In the genomic region with DNA sequence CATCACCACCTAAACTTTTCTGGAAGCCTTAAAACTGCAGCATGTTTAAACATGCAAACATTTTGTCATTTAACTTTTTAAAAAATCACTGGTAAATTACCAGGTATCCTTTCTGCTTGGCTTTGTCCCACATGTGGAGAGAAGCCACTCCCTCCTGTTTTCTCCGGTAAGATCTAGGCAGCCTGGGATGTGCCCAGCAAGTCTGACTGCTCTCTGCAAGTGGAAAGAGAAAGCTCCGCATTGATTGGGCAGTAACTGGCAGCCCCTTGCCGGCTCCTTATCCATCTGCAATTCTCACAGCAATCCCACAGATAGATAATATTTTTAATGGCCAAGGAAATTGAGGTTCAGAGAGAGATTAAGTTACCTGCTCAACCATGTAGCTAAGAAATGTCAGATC, we compare ENCODE assay signal across 26 cellular contexts.
A peak's percentile ranks its signal among the peaks of the same experiment; 100 is the strongest.
DNase-seq lines count a peak whose midpoint lies in the region; ATAC-seq and TF ChIP-seq lines count a peak whose summit lies in the region.
"Had no signal": no experiment of that assay in that cellular context is flagged by ENCODE, and none has a peak within 500 bp of the region (broad histone marks: within the 10 kb centered on the region; RNA-seq: fewer than 3 reads in every experiment).

No MANE protein-coding gene starts in this region.

- peaks cover 43% of the 10 kb centered on the region for H3K27me3 Mint-ChIP-seq in MCF 10A (ENCODE audit: insufficient read depth, unreplicated experiment)
- H3K27me3 Mint-ChIP-seq: activated naive CD4-positive, alpha-beta T cell treated with anti-CD3 and anti-CD28 coated beads, Interleukin-2, amount 10 ng/mL, durations not matched to agents 7 days and 5 days; memory B cell had no signal

- H3K4me1 ChIP-seq in breast epithelium (no peaks in the 10 kb centered on the region), upper lobe of right lung (no peaks in the 10 kb centered on the region), psoas muscle (no peaks in the 10 kb centered on the region)
- H3K4me1 ChIP-seq: BE2C, Peyer's patch had no signal

- CTCF ChIA-PET in MCF 10A (lab: Yijun Ruan, JAX), result no interaction called here

- no peaks in the 10 kb centered on the region for H3K36me3 Mint-ChIP-seq in MCF 10A (ENCODE audit: insufficient read depth, unreplicated experiment)
- H3K36me3 Mint-ChIP-seq: activated CD4-positive, alpha-beta memory T cell treated with anti-CD3 and anti-CD28 coated beads for 36 hours; activated naive CD4-positive, alpha-beta T cell treated with anti-CD3 and anti-CD28 coated beads, Interleukin-2, amount 10 ng/mL, durations not matched to agents 7 days and 5 days; memory B cell; stimulated activated effector memory CD8-positive, alpha-beta T cell treated with anti-CD3 and anti-CD28 coated beads, Interleukin-12 subunit alpha, Interleukin-12 subunit beta, amount 100 ng/mL, for 72 hours had no signal

- H3K9me3 ChIP-seq in breast epithelium (no peaks in the 10 kb centered on the region), upper lobe of right lung (no peaks in the 10 kb centered on the region), psoas muscle (no peaks in the 10 kb centered on the region)
- H3K9me3 ChIP-seq: BE2C, Peyer's patch had no signal

- intact Hi-C loops in breast epithelium (cut with DNase I; ENCODE audit: low total_unique reads) (loop anchor here (10.0 kb wide), 1 partner anchor 374 kb away; no protein-coding TSS in a partner anchor), MCF 10A (cut with micrococcal nuclease) (no loop called here), upper lobe of right lung (cut with DNase I) (no loop called here), psoas muscle (cut with DNase I) (no loop called here)

- POLR2A ChIA-PET in MCF 10A (lab: Yijun Ruan, JAX), result no interaction called here

- 4 to 8% (median 5%) methylated on average over 3 of the region's 3 CpGs for WGBS in psoas muscle, 3 donors

- no peak overlapping the region for H3K27ac ChIP-seq in breast epithelium
- H3K27ac ChIP-seq in upper lobe of right lung, result no peak overlapping the region
- no peak overlapping the region for H3K27ac ChIP-seq in psoas muscle
- H3K27ac ChIP-seq: epithelial cell of prostate, Peyer's patch had no signal

- peak overlapping the region in 2 of 3 donors; percentile 24 to 48 for H3K4me3 ChIP-seq in breast epithelium
- H3K4me3 ChIP-seq in upper lobe of right lung, result no peak overlapping the region
- no peak overlapping the region for H3K4me3 ChIP-seq in psoas muscle
- H3K4me3 ChIP-seq: Peyer's patch had no signal

- H3K4me1 Mint-ChIP-seq in MCF 10A (ENCODE audit: insufficient read depth, unreplicated experiment), result no peaks in the 10 kb centered on the region
- H3K4me1 Mint-ChIP-seq: activated naive CD4-positive, alpha-beta T cell treated with anti-CD3 and anti-CD28 coated beads, Interleukin-2, amount 10 ng/mL, durations not matched to agents 7 days and 5 days; memory B cell; stimulated activated effector memory CD8-positive, alpha-beta T cell treated with anti-CD3 and anti-CD28 coated beads, Interleukin-12 subunit alpha, Interleukin-12 subunit beta, amount 100 ng/mL, for 72 hours had no signal

- H3K9me3 Mint-ChIP-seq in MCF 10A (ENCODE audit: unreplicated experiment), result peaks cover 17% of the 10 kb centered on the region
- H3K9me3 Mint-ChIP-seq: activated CD4-positive, alpha-beta memory T cell treated with anti-CD3 and anti-CD28 coated beads for 36 hours; activated naive CD4-positive, alpha-beta T cell treated with anti-CD3 and anti-CD28 coated beads, Interleukin-2, amount 10 ng/mL, durations not matched to agents 7 days and 5 days had no signal

- peaks cover 0 to 10% of the 10 kb centered on the region in 2 donors for H3K27me3 ChIP-seq in breast epithelium
- no peaks in the 10 kb centered on the region for H3K27me3 ChIP-seq in upper lobe of right lung
- peaks cover 0 to 5% (median 0%) of the 10 kb centered on the region in 3 donors for H3K27me3 ChIP-seq in psoas muscle (ENCODE audit: insufficient read depth in 3 of 3, low read length in 2 of 3)
- H3K27me3 ChIP-seq: BE2C, Peyer's patch had no signal

- TF ChIP-seq POLR2A in breast epithelium (IDR thresholded peaks at IDR 0.05), result no peak

- ATAC-seq in upper lobe of right lung (peak; percentile 63), psoas muscle (no peak)
- ATAC-seq: left cardiac atrium; sciatic nerve; stimulated activated effector memory CD8-positive, alpha-beta T cell treated with anti-CD3 and anti-CD28 coated beads, Interleukin-12 subunit alpha, Interleukin-12 subunit beta, amount 100 ng/mL, for 72 hours had no signal

- DNase-seq in breast epithelium (ENCODE audit: low spot score in 2 of 2) (no peak), MCF 10A (ENCODE audit: unreplicated experiment) (no peak), NCI-H526 treated with DMSO at 0.1 percent for 48 hours (lab: John Stamatoyannopoulos, UW) (peak; percentile 4), iPS DF 19.7 (ENCODE audit: low read depth, low spot score) (peak; percentile 15), upper lobe of right lung (no peak), NCI-H187 treated with DMSO at 0.1 percent for 48 hours (lab: John Stamatoyannopoulos, UW) (no peak), psoas muscle (no peak)
- no peak for DNase-seq in activated CD4-positive, alpha-beta T cell treated with anti-CD3 and anti-CD28 coated beads, Interleukin-2, amount 50 U/mL, for 1 hour
- DNase-seq: ACHN; activated CD4-positive, alpha-beta memory T cell treated with anti-CD3 and anti-CD28 coated beads for 36 hours; activated CD4-positive, CD25-positive, alpha-beta regulatory T cell; activated CD8-positive, alpha-beta memory T cell treated with anti-CD3 and anti-CD28 coated beads, Interleukin-2, amount 50 U/mL, for 4 hours; activated naive CD4-positive, alpha-beta T cell treated with anti-CD3 and anti-CD28 coated beads, Interleukin-2, amount 10 ng/mL, durations not matched to agents 7 days and 5 days; BE2C; effector CD4-positive, alpha-beta T cell; left cardiac atrium; NCI-H187; NCI-H446 treated with DMSO at 0.1 percent for 48 hours; Peyer's patch; SHP77 treated with DMSO at 0.1 percent for 48 hours; stimulated activated CD4-positive, alpha-beta T cell treated with anti-CD3 and anti-CD28 coated beads, Interleukin-4, amount 100 ng/mL, for 24 hours; substantia nigra had no signal

- H3K36me3 ChIP-seq in breast epithelium (no peaks in the 10 kb centered on the region), upper lobe of right lung (no peaks in the 10 kb centered on the region), psoas muscle (ENCODE audit: insufficient read depth in 1 of 2, low read depth in 1 of 2) (no peaks in the 10 kb centered on the region)
- H3K36me3 ChIP-seq: BE2C, Peyer's patch had no signal

- BruUV-seq in MCF 10A (replicated peaks; lab: Mats Ljungman, UMichigan), result no TSS peak

- H3K4me3 Mint-ChIP-seq in MCF 10A (ENCODE audit: unreplicated experiment), result no peak overlapping the region
- H3K4me3 Mint-ChIP-seq: activated CD4-positive, alpha-beta memory T cell treated with anti-CD3 and anti-CD28 coated beads for 36 hours; activated naive CD4-positive, alpha-beta T cell treated with anti-CD3 and anti-CD28 coated beads, Interleukin-2, amount 10 ng/mL, durations not matched to agents 7 days and 5 days; memory B cell; stimulated activated effector memory CD8-positive, alpha-beta T cell treated with anti-CD3 and anti-CD28 coated beads, Interleukin-12 subunit alpha, Interleukin-12 subunit beta, amount 100 ng/mL, for 72 hours had no signal

- TF ChIP-seq CTCF in breast epithelium (IDR thresholded peaks at IDR 0.05), result no peak
- no peak for TF ChIP-seq CTCF in MCF 10A (IDR thresholded peaks at IDR 0.05; ENCODE audit: unreplicated experiment)
- TF ChIP-seq CTCF in upper lobe of right lung (IDR thresholded peaks at IDR 0.05), result no peak
- no peak for TF ChIP-seq CTCF in psoas muscle (IDR thresholded peaks at IDR 0.05)

- no peak overlapping the region for H3K27ac Mint-ChIP-seq in MCF 10A (ENCODE audit: low read depth, unreplicated experiment)
- H3K27ac Mint-ChIP-seq: activated CD4-positive, alpha-beta memory T cell treated with anti-CD3 and anti-CD28 coated beads for 36 hours; activated naive CD4-positive, alpha-beta T cell treated with anti-CD3 and anti-CD28 coated beads, Interleukin-2, amount 10 ng/mL, durations not matched to agents 7 days and 5 days; memory B cell; stimulated activated effector memory CD8-positive, alpha-beta T cell treated with anti-CD3 and anti-CD28 coated beads, Interleukin-12 subunit alpha, Interleukin-12 subunit beta, amount 100 ng/mL, for 72 hours had no signal

Comparison
In these comparisons a context has a peak if more than half of its experiments do, and no peak if none do; other contexts are left out.
1. DNase-seq: peak in NCI-H526 treated with DMSO at 0.1 percent for 48 hours (single experiment) and iPS DF 19.7 (single experiment); none in breast epithelium (0 of 2), MCF 10A (single experiment), upper lobe of right lung (single experiment), NCI-H187 treated with DMSO at 0.1 percent for 48 hours (single experiment), activated CD4-positive, alpha-beta T cell treated with anti-CD3 and anti-CD28 coated beads, Interleukin-2, amount 50 U/mL, for 1 hour (single experiment) and psoas muscle (0 of 2).
2. H3K4me3 ChIP-seq: peak in breast epithelium (2 of 3); none in upper lobe of right lung (single experiment) and psoas muscle (single experiment).